31 cellular contexts compared by ENCODE assay signal in the genomic region with DNA sequence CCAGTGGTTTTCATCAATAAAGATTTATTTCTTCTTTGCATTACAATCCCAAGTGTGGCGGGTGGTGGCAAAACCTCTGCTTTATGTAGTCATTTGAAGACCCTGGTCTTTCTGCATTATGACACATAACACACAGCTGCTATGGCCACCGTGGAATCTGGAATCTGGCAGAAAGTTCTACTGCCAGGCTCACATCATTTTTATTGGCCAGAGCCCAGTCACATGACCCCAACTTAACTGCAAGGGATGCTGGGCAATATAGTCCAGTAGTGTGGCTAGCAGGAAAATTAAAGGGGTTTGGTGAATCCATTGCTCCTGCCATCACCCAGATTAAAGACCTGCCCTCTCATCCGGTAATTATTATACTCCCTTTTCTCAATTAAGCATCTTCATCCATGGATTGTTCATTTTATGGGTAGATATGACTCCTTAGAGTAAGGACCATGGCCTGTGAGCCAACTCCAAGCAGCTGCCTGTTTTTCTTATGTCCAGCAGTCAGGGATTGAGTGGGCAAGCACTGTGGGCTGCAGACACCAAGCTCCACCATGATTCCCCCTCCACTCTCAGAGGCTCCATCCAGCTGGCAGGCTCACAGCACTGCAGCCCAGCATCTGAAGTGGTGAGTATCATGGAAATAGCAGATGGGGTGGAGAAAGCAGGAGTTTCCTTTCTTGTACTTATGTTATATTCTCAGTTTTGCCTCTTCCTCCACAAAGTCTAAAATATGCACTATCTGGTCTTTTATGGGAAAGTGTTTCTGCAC.
"Had no signal": no experiment of that assay in that cellular context is flagged by ENCODE, and none has a peak within 500 bp of the region (broad histone marks: within the 10 kb centered on the region; RNA-seq: fewer than 3 reads in every experiment).

No MANE protein-coding gene starts in this region.

- DNase-seq: activated B cell treated with CpG ODN at 0.5 μM for 24 hours; activated CD4-positive, alpha-beta T cell treated with anti-CD3 and anti-CD28 coated beads for 1 hour; activated CD4-positive, alpha-beta T cell treated with anti-CD3 and anti-CD28 coated beads, Interleukin-2, amount 10 ng/mL, durations not matched to agents 24 days and 14 days; activated CD4-positive, alpha-beta T cell treated with anti-CD3 and anti-CD28 coated beads, Interleukin-2, amount 50 U/mL, for 48 hours; activated CD8-positive, alpha-beta memory T cell treated with anti-CD3 and anti-CD28 coated beads, Interleukin-2, amount 10 ng/mL, durations not matched to agents 7 days and 5 days; activated effector memory CD4-positive, alpha-beta T cell treated with anti-CD3 and anti-CD28 coated beads, Interleukin-2, amount 50 U/mL, for 16 hours; activated naive CD4-positive, alpha-beta T cell treated with Interleukin-2 at 50 U/mL for 16 hours; activated naive CD8-positive, alpha-beta T cell treated with anti-CD3 and anti-CD28 coated beads, Interleukin-2, amount 50 U/mL, for 24 hours; activated T-cell treated with anti-CD3 and anti-CD28 coated beads, Interleukin-2, amount 50 U/mL, for 4 hours; amniotic stem cell; body of pancreas; KG1; MG63; MV-4-11; NCI-H1105; NCI-H1436; NCI-H1694 treated with DMSO at 0.1 percent for 48 hours; NCI-H2081; NCI-H446; NCI-H524; OCI-M1; Peyer's patch; SHP77; T-helper 2 cell; T1000 had no signal

- H3K36me3 ChIP-seq: ascending aorta, MG63, Peyer's patch, SJSA1 had no signal

- H3K27ac Mint-ChIP-seq: activated B cell treated with CpG ODN at 0.5 μM for 24 hours; activated CD4-positive, alpha-beta T cell treated with anti-CD3 and anti-CD28 coated beads, Interleukin-2, amount 10 ng/mL, durations not matched to agents 24 days and 14 days; activated CD8-positive, alpha-beta memory T cell treated with anti-CD3 and anti-CD28 coated beads, Interleukin-2, amount 10 ng/mL, durations not matched to agents 7 days and 5 days; activated naive CD4-positive, alpha-beta T cell treated with anti-CD3 and anti-CD28 coated beads, Interleukin-2, amount 50 U/mL, for 72 hours; activated naive CD8-positive, alpha-beta T cell treated with anti-CD3 and anti-CD28 coated beads, Interleukin-2, amount 50 U/mL, for 24 hours had no signal

- H3K27me3 ChIP-seq: ascending aorta, body of pancreas, MG63, Peyer's patch, SJSA1 had no signal

- H3K4me3 Mint-ChIP-seq: activated B cell treated with CpG ODN at 0.5 μM for 24 hours; activated CD4-positive, alpha-beta T cell treated with anti-CD3 and anti-CD28 coated beads, Interleukin-2, amount 10 ng/mL, durations not matched to agents 24 days and 14 days; activated CD8-positive, alpha-beta memory T cell treated with anti-CD3 and anti-CD28 coated beads, Interleukin-2, amount 10 ng/mL, durations not matched to agents 7 days and 5 days; activated naive CD8-positive, alpha-beta T cell treated with anti-CD3 and anti-CD28 coated beads, Interleukin-2, amount 50 U/mL, for 24 hours; activated T-cell treated with anti-CD3 and anti-CD28 coated beads, Interleukin-2, amount 50 U/mL, for 4 hours; central memory CD8-positive, alpha-beta T cell had no signal

- H3K4me3 ChIP-seq: ascending aorta, body of pancreas, MG63, Peyer's patch, SJSA1 had no signal

- FAIRE-seq: bronchial epithelial cell, TTC549 had no signal

- ATAC-seq: activated CD8-positive, alpha-beta memory T cell treated with anti-CD3 and anti-CD28 coated beads, Interleukin-2, amount 10 ng/mL, durations not matched to agents 7 days and 5 days; activated naive CD4-positive, alpha-beta T cell treated with anti-CD3 and anti-CD28 coated beads, Interleukin-2, amount 50 U/mL, for 72 hours; activated naive CD8-positive, alpha-beta T cell treated with anti-CD3 and anti-CD28 coated beads, Interleukin-2, amount 50 U/mL, for 24 hours; activated T-cell treated with anti-CD3 and anti-CD28 coated beads, Interleukin-2, amount 50 U/mL, for 4 hours; body of pancreas had no signal

- H3K36me3 Mint-ChIP-seq: activated CD8-positive, alpha-beta memory T cell treated with anti-CD3 and anti-CD28 coated beads, Interleukin-2, amount 10 ng/mL, durations not matched to agents 7 days and 5 days; activated naive CD4-positive, alpha-beta T cell treated with anti-CD3 and anti-CD28 coated beads, Interleukin-2, amount 50 U/mL, for 72 hours had no signal

- H3K27ac ChIP-seq: ascending aorta, body of pancreas, Peyer's patch, SJSA1 had no signal

- H3K9me3 ChIP-seq: ascending aorta, body of pancreas, MG63, Peyer's patch, SJSA1 had no signal

- H3K4me1 Mint-ChIP-seq: activated B cell treated with CpG ODN at 0.5 μM for 24 hours; activated CD4-positive, alpha-beta T cell treated with anti-CD3 and anti-CD28 coated beads, Interleukin-2, amount 10 ng/mL, durations not matched to agents 24 days and 14 days; activated CD8-positive, alpha-beta memory T cell treated with anti-CD3 and anti-CD28 coated beads, Interleukin-2, amount 10 ng/mL, durations not matched to agents 7 days and 5 days; activated naive CD8-positive, alpha-beta T cell treated with anti-CD3 and anti-CD28 coated beads, Interleukin-2, amount 50 U/mL, for 24 hours; central memory CD8-positive, alpha-beta T cell had no signal

- H3K27me3 Mint-ChIP-seq: activated B cell treated with CpG ODN at 0.5 μM for 24 hours; activated CD4-positive, alpha-beta T cell treated with anti-CD3 and anti-CD28 coated beads, Interleukin-2, amount 10 ng/mL, durations not matched to agents 24 days and 14 days; activated CD8-positive, alpha-beta memory T cell treated with anti-CD3 and anti-CD28 coated beads, Interleukin-2, amount 10 ng/mL, durations not matched to agents 7 days and 5 days; activated naive CD8-positive, alpha-beta T cell treated with anti-CD3 and anti-CD28 coated beads, Interleukin-2, amount 50 U/mL, for 24 hours; central memory CD8-positive, alpha-beta T cell had no signal

- H3K4me1 ChIP-seq: ascending aorta, body of pancreas, Peyer's patch, SJSA1 had no signal
